ENCODE assay signal across 1 cellular context in genomic region chr1:18644013-18644399, GRCh38.
TF ChIP-seq lines count a peak whose summit lies in the region.

No MANE protein-coding gene starts in this region.

TF ChIP-seq in SK-N-SH treated with all-trans-retinoic acid at 6 μM for 48 hours, 23 proteins besides CTCF, POLR2A, EP300 and RAD21 (continued from another document):
- TF ChIP-seq PPARA (CRISPR knock-in tag; IDR thresholded peaks at IDR 0.05; ENCODE audit: borderline replicate concordance): no peak
